In the genomic region with DNA sequence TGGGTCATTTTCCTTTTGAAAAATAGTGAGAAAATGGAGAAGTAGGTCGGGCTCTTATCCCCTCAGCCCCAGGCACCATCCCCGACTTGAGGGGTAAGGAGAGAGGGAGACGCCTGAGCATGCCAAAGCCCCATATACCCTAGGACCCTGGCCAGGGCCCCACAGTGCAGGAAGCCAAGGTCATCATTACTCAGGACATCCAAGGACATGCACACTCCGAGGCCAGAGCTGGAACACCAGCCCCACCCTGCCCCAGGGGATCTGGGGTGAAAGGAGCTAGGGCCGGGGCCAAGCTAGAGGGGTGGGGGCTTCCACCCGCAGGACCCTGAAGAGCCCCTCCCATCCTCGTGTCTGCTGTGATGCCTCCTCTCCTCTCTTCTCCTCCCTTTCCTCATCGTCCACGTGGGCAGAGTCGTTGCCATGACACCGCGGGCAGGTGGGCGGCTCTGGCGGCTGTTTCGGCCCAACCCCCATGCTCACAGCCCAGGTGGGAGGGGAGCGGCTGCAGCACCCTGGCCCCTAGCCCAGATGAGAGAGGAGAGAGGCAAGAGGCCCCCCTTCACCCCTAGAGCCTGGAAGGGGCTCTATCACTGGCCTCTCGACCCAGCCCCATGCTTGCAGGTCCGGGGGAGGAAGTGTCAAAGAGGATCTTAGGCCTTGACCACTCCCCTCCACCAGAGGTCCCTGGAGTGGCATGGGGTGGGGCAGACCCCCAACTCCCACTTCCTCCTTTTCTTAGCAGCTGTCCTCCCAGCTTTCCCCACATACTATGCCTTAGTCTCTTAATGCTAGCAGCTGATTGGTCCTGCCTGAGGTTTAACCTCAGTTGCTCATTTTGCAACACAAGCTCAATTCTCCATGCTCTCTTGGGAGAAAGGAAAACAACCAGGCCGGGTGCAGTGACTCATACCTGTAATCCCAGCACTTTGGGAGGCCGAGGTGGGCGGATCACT, we compare ENCODE assay signal across 1 cellular context.
TF ChIP-seq lines count a peak whose summit lies in the region.

No MANE protein-coding gene starts in this region.

TF ChIP-seq in H1, 55 proteins besides CTCF, POLR2A, EP300 and RAD21:
- TF ChIP-seq FOSL1 (IDR thresholded peaks at IDR 0.05; ENCODE audit: insufficient read depth, low read depth, low read length), result no peak
- no peak for TF ChIP-seq SIRT6 (IDR thresholded peaks at IDR 0.05; ENCODE audit: low read length)
- TF ChIP-seq, protein P1, sequence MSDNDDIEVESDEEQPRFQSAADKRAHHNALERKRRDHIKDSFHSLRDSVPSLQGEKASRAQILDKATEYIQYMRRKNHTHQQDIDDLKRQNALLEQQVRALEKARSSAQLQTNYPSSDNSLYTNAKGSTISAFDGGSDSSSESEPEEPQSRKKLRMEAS (IDR thresholded peaks at IDR 0.05), result peak; percentile 79
- TF ChIP-seq SP1 (IDR thresholded peaks at IDR 0.05; ENCODE audit: low read depth, low read length), result no peak
- peak; percentile 34 for TF ChIP-seq ASH2L (IDR thresholded peaks at IDR 0.05; ENCODE audit: low read length)
- no peak for TF ChIP-seq CBX8 (IDR thresholded peaks at IDR 0.05; ENCODE audit: borderline replicate concordance, low read depth, low read length)
- no peak for TF ChIP-seq CEBPB (IDR thresholded peaks at IDR 0.05; ENCODE audit: low read depth, low read length)
- no peak for TF ChIP-seq RXRA (IDR thresholded peaks at IDR 0.05; ENCODE audit: insufficient read depth, low read depth, low read length)
- peak; percentile 23 for TF ChIP-seq KDM4A (IDR thresholded peaks at IDR 0.05; ENCODE audit: low read depth, low read length, severe bottlenecking)
- TF ChIP-seq, protein P2, sequence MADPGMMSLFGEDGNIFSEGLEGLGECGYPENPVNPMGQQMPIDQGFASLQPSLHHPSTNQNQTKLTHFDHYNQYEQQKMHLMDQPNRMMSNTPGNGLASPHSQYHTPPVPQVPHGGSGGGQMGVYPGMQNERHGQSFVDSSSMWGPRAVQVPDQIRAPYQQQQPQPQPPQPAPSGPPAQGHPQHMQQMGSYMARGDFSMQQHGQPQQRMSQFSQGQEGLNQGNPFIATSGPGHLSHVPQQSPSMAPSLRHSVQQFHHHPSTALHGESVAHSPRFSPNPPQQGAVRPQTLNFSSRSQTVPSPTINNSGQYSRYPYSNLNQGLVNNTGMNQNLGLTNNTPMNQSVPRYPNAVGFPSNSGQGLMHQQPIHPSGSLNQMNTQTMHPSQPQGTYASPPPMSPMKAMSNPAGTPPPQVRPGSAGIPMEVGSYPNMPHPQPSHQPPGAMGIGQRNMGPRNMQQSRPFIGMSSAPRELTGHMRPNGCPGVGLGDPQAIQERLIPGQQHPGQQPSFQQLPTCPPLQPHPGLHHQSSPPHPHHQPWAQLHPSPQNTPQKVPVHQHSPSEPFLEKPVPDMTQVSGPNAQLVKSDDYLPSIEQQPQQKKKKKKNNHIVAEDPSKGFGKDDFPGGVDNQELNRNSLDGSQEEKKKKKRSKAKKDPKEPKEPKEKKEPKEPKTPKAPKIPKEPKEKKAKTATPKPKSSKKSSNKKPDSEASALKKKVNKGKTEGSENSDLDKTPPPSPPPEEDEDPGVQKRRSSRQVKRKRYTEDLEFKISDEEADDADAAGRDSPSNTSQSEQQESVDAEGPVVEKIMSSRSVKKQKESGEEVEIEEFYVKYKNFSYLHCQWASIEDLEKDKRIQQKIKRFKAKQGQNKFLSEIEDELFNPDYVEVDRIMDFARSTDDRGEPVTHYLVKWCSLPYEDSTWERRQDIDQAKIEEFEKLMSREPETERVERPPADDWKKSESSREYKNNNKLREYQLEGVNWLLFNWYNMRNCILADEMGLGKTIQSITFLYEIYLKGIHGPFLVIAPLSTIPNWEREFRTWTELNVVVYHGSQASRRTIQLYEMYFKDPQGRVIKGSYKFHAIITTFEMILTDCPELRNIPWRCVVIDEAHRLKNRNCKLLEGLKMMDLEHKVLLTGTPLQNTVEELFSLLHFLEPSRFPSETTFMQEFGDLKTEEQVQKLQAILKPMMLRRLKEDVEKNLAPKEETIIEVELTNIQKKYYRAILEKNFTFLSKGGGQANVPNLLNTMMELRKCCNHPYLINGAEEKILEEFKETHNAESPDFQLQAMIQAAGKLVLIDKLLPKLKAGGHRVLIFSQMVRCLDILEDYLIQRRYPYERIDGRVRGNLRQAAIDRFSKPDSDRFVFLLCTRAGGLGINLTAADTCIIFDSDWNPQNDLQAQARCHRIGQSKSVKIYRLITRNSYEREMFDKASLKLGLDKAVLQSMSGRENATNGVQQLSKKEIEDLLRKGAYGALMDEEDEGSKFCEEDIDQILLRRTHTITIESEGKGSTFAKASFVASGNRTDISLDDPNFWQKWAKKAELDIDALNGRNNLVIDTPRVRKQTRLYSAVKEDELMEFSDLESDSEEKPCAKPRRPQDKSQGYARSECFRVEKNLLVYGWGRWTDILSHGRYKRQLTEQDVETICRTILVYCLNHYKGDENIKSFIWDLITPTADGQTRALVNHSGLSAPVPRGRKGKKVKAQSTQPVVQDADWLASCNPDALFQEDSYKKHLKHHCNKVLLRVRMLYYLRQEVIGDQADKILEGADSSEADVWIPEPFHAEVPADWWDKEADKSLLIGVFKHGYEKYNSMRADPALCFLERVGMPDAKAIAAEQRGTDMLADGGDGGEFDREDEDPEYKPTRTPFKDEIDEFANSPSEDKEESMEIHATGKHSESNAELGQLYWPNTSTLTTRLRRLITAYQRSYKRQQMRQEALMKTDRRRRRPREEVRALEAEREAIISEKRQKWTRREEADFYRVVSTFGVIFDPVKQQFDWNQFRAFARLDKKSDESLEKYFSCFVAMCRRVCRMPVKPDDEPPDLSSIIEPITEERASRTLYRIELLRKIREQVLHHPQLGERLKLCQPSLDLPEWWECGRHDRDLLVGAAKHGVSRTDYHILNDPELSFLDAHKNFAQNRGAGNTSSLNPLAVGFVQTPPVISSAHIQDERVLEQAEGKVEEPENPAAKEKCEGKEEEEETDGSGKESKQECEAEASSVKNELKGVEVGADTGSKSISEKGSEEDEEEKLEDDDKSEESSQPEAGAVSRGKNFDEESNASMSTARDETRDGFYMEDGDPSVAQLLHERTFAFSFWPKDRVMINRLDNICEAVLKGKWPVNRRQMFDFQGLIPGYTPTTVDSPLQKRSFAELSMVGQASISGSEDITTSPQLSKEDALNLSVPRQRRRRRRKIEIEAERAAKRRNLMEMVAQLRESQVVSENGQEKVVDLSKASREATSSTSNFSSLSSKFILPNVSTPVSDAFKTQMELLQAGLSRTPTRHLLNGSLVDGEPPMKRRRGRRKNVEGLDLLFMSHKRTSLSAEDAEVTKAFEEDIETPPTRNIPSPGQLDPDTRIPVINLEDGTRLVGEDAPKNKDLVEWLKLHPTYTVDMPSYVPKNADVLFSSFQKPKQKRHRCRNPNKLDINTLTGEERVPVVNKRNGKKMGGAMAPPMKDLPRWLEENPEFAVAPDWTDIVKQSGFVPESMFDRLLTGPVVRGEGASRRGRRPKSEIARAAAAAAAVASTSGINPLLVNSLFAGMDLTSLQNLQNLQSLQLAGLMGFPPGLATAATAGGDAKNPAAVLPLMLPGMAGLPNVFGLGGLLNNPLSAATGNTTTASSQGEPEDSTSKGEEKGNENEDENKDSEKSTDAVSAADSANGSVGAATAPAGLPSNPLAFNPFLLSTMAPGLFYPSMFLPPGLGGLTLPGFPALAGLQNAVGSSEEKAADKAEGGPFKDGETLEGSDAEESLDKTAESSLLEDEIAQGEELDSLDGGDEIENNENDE (IDR thresholded peaks at IDR 0.05; ENCODE audit: insufficient replicate concordance, low read length), result no peak
- TF ChIP-seq TAF1 (IDR thresholded peaks at IDR 0.05; ENCODE audit: low read depth, low read length), result no peak
- no peak for TF ChIP-seq NRF1 (IDR thresholded peaks at IDR 0.05; ENCODE audit: low read depth, low read length)
- no peak for TF ChIP-seq BACH1 (IDR thresholded peaks at IDR 0.05; ENCODE audit: low read length)
- TF ChIP-seq, protein P3, sequence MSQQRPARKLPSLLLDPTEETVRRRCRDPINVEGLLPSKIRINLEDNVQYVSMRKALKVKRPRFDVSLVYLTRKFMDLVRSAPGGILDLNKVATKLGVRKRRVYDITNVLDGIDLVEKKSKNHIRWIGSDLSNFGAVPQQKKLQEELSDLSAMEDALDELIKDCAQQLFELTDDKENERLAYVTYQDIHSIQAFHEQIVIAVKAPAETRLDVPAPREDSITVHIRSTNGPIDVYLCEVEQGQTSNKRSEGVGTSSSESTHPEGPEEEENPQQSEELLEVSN (IDR thresholded peaks at IDR 0.05), result peak; percentile 40; the same call in 1 of the 2 replicates
- peak; percentile 81 for TF ChIP-seq EGR1 (IDR thresholded peaks at IDR 0.05; ENCODE audit: borderline replicate concordance, low read depth, low read length)
- TF ChIP-seq CTBP2 (IDR thresholded peaks at IDR 0.05; ENCODE audit: borderline replicate concordance, insufficient read depth, insufficient read length, low read length), result no peak
- no peak for TF ChIP-seq TEAD4 (IDR thresholded peaks at IDR 0.05; ENCODE audit: low read depth, low read length)
- TF ChIP-seq EZH2 (IDR thresholded peaks at IDR 0.05; ENCODE audit: low read depth, low read length, severe bottlenecking), result no peak
- TF ChIP-seq RNF2 (IDR thresholded peaks at IDR 0.05; ENCODE audit: borderline replicate concordance, low read depth, low read length, missing control alignments, poor library complexity, severe bottlenecking), result no peak
- TF ChIP-seq KDM5A (IDR thresholded peaks at IDR 0.05; ENCODE audit: low read length), result no peak
- TF ChIP-seq, protein P4, sequence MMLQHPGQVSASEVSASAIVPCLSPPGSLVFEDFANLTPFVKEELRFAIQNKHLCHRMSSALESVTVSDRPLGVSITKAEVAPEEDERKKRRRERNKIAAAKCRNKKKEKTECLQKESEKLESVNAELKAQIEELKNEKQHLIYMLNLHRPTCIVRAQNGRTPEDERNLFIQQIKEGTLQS (IDR thresholded peaks at IDR 0.05; ENCODE audit: insufficient read depth, low read depth, low read length), result 0 out of 2 replicates have a peak, but pooled peaks have one; percentile 15
- no peak for TF ChIP-seq SAP30 (IDR thresholded peaks at IDR 0.05; ENCODE audit: insufficient read depth, insufficient replicate concordance, low read length)
- TF ChIP-seq, protein P5, sequence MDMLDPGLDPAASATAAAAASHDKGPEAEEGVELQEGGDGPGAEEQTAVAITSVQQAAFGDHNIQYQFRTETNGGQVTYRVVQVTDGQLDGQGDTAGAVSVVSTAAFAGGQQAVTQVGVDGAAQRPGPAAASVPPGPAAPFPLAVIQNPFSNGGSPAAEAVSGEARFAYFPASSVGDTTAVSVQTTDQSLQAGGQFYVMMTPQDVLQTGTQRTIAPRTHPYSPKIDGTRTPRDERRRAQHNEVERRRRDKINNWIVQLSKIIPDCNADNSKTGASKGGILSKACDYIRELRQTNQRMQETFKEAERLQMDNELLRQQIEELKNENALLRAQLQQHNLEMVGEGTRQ (IDR thresholded peaks at IDR 0.05; ENCODE audit: low read length), result peak; percentile 76
- TF ChIP-seq, protein P6, sequence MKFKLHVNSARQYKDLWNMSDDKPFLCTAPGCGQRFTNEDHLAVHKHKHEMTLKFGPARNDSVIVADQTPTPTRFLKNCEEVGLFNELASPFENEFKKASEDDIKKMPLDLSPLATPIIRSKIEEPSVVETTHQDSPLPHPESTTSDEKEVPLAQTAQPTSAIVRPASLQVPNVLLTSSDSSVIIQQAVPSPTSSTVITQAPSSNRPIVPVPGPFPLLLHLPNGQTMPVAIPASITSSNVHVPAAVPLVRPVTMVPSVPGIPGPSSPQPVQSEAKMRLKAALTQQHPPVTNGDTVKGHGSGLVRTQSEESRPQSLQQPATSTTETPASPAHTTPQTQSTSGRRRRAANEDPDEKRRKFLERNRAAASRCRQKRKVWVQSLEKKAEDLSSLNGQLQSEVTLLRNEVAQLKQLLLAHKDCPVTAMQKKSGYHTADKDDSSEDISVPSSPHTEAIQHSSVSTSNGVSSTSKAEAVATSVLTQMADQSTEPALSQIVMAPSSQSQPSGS (IDR thresholded peaks at IDR 0.05; ENCODE audit: low read length), result no peak
- TF ChIP-seq SIN3A (conservative IDR thresholded peaks at IDR 0.05 in 1 of 2, IDR thresholded peaks at IDR 0.05 in 1 of 2; ENCODE audit: low read depth in 1 of 2, low read length in 2 of 2), result peak in 1 of 2 experiments; percentile 75; a peak in 2 of 4 replicates
- TF ChIP-seq HDAC6 (IDR thresholded peaks at IDR 0.05; ENCODE audit: low read depth, low read length), result no peak
- no peak for TF ChIP-seq YY1 (IDR thresholded peaks at IDR 0.05; ENCODE audit: low read depth, low read length)
- TF ChIP-seq TBP (IDR thresholded peaks at IDR 0.05; ENCODE audit: low read depth, low read length), result no peak
- TF ChIP-seq TAF7 (optimal IDR thresholded peaks at IDR 0.05; ENCODE audit: borderline replicate concordance, low read depth, low read length), result no peak
- no peak for TF ChIP-seq HDAC2 (IDR thresholded peaks at IDR 0.05; ENCODE audit: borderline replicate concordance in 1 of 2, low read depth in 2 of 2, low read length in 2 of 2)
